26 cellular contexts compared by ENCODE assay signal in the genomic region with DNA sequence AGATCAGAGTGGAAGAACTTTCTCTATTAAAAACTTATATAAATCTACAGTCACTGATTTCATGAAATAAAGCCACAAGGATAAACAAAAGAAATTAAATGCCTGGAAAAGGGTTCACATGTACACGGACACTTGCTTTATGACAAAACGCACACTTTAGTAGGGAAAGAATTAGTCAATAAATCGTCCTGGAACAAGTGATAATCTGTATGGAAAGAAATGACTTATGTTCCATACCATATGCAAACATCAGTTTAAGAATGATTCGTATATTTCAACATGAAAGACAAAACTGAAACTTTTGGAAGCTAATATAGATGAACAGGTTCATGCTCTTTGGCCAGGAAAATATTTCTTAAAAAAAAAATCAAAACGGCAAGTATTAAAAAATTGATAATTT. TPM values are rescaled to one million over a fixed set of nuclear protein-coding genes. Genes with fewer than 3 reads are reported as not detected.
DNase-seq lines count a peak whose midpoint lies in the region; ATAC-seq, FAIRE-seq and TF ChIP-seq lines count a peak whose summit lies in the region.
"Had no signal": no experiment of that assay in that cellular context is flagged by ENCODE, and none has a peak within 500 bp of the region (broad histone marks: within the 10 kb centered on the region; RNA-seq: fewer than 3 reads in every experiment).

No MANE protein-coding gene starts in this region.

- FAIRE-seq in astrocyte (lab: Jason Lieb, UNC), result peak; percentile 47
- FAIRE-seq: TTC549 had no signal

- no peaks in the 10 kb centered on the region for H3K27me3 ChIP-seq in GM23338 (ENCODE audit: insufficient read depth)
- H3K27me3 ChIP-seq in astrocyte (ENCODE audit: insufficient read depth, low read length), result no peaks in the 10 kb centered on the region
- no peaks in the 10 kb centered on the region for H3K27me3 ChIP-seq in suprapubic skin
- H3K27me3 ChIP-seq in esophagus muscularis mucosa, result no peaks in the 10 kb centered on the region
- H3K27me3 ChIP-seq: SJCRH30, upper lobe of right lung had no signal

- H3K27ac Mint-ChIP-seq in activated CD4-positive, alpha-beta T cell treated with anti-CD3 and anti-CD28 coated beads, Interleukin-2, amount 10 ng/mL, durations not matched to agents 24 days and 14 days, result peak overlapping the region; percentile 59
- H3K27ac Mint-ChIP-seq in GM23338 (peak overlapping the region; percentile 91), astrocyte (ENCODE audit: unreplicated experiment) (peak overlapping the region; percentile 27), memory B cell (peak overlapping the region; percentile 77)

- H3K27me3 Mint-ChIP-seq in activated CD4-positive, alpha-beta T cell treated with anti-CD3 and anti-CD28 coated beads, Interleukin-2, amount 10 ng/mL, durations not matched to agents 24 days and 14 days, result no peaks in the 10 kb centered on the region
- H3K27me3 Mint-ChIP-seq in GM23338 (ENCODE audit: insufficient read depth, low read depth, poor library complexity), result peaks cover 2% of the 10 kb centered on the region
- no peaks in the 10 kb centered on the region for H3K27me3 Mint-ChIP-seq in astrocyte (ENCODE audit: low read depth, unreplicated experiment)
- no peaks in the 10 kb centered on the region for H3K27me3 Mint-ChIP-seq in memory B cell
- H3K27me3 Mint-ChIP-seq: naive B cell had no signal

- H3F3A ChIP-seq in GM23338 (replicated peaks; ENCODE audit: low read depth), result no peaks in the 10 kb centered on the region

- WGBS in suprapubic skin, result 72% methylated on average over 5 of the region's 5 CpGs
- WGBS in esophagus muscularis mucosa, result 77% methylated on average over 5 of the region's 5 CpGs

- H2AFZ ChIP-seq in GM23338, result no peak overlapping the region
- no peak overlapping the region for H2AFZ ChIP-seq in astrocyte (ENCODE audit: low read depth, low read length)
- H2AFZ ChIP-seq: GM23248 had no signal

- no peak overlapping the region for H3K4me3 Mint-ChIP-seq in activated CD4-positive, alpha-beta T cell treated with anti-CD3 and anti-CD28 coated beads, Interleukin-2, amount 10 ng/mL, durations not matched to agents 24 days and 14 days
- H3K4me3 Mint-ChIP-seq in GM23338, result no peak overlapping the region
- no peak overlapping the region for H3K4me3 Mint-ChIP-seq in astrocyte (ENCODE audit: unreplicated experiment)
- H3K4me3 Mint-ChIP-seq in memory B cell, result peak overlapping the region; percentile 54

- H3K79me2 ChIP-seq in GM23338 (replicated peaks; ENCODE audit: insufficient read depth), result peaks cover 96% of the 10 kb centered on the region
- H3K79me2 ChIP-seq in astrocyte (ENCODE audit: insufficient read depth, low read length), result peaks cover 98% of the 10 kb centered on the region

- peaks cover 19% of the 10 kb centered on the region for H3K4me1 Mint-ChIP-seq in activated CD4-positive, alpha-beta T cell treated with anti-CD3 and anti-CD28 coated beads, Interleukin-2, amount 10 ng/mL, durations not matched to agents 24 days and 14 days
- peaks cover 56% of the 10 kb centered on the region for H3K4me1 Mint-ChIP-seq in GM23338
- H3K4me1 Mint-ChIP-seq in astrocyte (ENCODE audit: low read depth, unreplicated experiment), result peaks cover 42% of the 10 kb centered on the region
- peaks cover 58% of the 10 kb centered on the region for H3K4me1 Mint-ChIP-seq in memory B cell

- H3K9ac ChIP-seq in astrocyte (ENCODE audit: low read length), result no peak overlapping the region
- H3K9ac ChIP-seq: GM23248 had no signal

- H3K27ac ChIP-seq in GM23338 (ENCODE audit: low read depth) (0 out of 2 replicates have a peak overlapping the region, but pooled peaks have one; percentile 7), astrocyte (ENCODE audit: low read depth, low read length) (no peak overlapping the region), suprapubic skin (no peak overlapping the region), esophagus muscularis mucosa (replicated peaks in 1 of 4) (no peak overlapping the region)
- H3K27ac ChIP-seq: GM23248, SJCRH30, upper lobe of right lung had no signal

- no peaks in the 10 kb centered on the region for H3K9me2 ChIP-seq in GM23338 (ENCODE audit: insufficient read depth)

- no peaks in the 10 kb centered on the region for H3K9me3 ChIP-seq in astrocyte (ENCODE audit: insufficient read depth, low read depth, low read length)
- H3K9me3 ChIP-seq in suprapubic skin, result no peaks in the 10 kb centered on the region
- H3K9me3 ChIP-seq in esophagus muscularis mucosa, result no peaks in the 10 kb centered on the region
- H3K9me3 ChIP-seq: SJCRH30, upper lobe of right lung had no signal

- H3K4me2 ChIP-seq in GM23338 (no peak overlapping the region), astrocyte (ENCODE audit: low read length) (no peak overlapping the region)

- TF ChIP-seq POLR2A in suprapubic skin (IDR thresholded peaks at IDR 0.05), result no peak
- TF ChIP-seq POLR2A in esophagus muscularis mucosa (IDR thresholded peaks at IDR 0.05; ENCODE audit: low read depth), result no peak

- TF ChIP-seq CTCF in GM23338 (conservative IDR thresholded peaks at IDR 0.05; ENCODE audit: low read depth in 2 of 2), result no peak
- TF ChIP-seq CTCF in astrocyte (IDR thresholded peaks at IDR 0.05; ENCODE audit: insufficient read depth, low read depth, low read length), result no peak
- TF ChIP-seq CTCF in suprapubic skin (IDR thresholded peaks at IDR 0.05), result no peak
- no peak for TF ChIP-seq CTCF in esophagus muscularis mucosa (IDR thresholded peaks at IDR 0.05)

- intact Hi-C loops in activated CD4-positive, alpha-beta T cell treated with anti-CD3 and anti-CD28 coated beads, Interleukin-2, amount 10 ng/mL, durations not matched to agents 24 days and 14 days (cut with micrococcal nuclease), result loop anchor here (5.0 kb wide), 1 partner anchor 39 kb away; the partner anchor contains the start of gene MEF2A
- intact Hi-C loops in esophagus muscularis mucosa (cut with DNase I), result no loop called here

- ATAC-seq in GM23338, result no peak
- no peak for ATAC-seq in memory B cell (ENCODE audit: low read depth)
- ATAC-seq: PC-3 had no signal

- H3K9me3 Mint-ChIP-seq in activated CD4-positive, alpha-beta T cell treated with anti-CD3 and anti-CD28 coated beads, Interleukin-2, amount 10 ng/mL, durations not matched to agents 24 days and 14 days, result no peaks in the 10 kb centered on the region
- H3K9me3 Mint-ChIP-seq in GM23338 (no peaks in the 10 kb centered on the region; the same call in 2 of the 3 replicates), astrocyte (ENCODE audit: unreplicated experiment) (no peaks in the 10 kb centered on the region), memory B cell (no peaks in the 10 kb centered on the region)
- H3K9me3 Mint-ChIP-seq: naive B cell had no signal

- DNase-seq in activated CD4-positive, alpha-beta T cell treated with anti-CD3 and anti-CD28 coated beads, Interleukin-2, amount 10 ng/mL, durations not matched to agents 24 days and 14 days, result no peak
- no peak for DNase-seq in activated CD4-positive, alpha-beta T cell treated with anti-CD3 and anti-CD28 coated beads, Interleukin-2, amount 50 U/mL, for 4 hours
- no peak for DNase-seq in GM23338 (ENCODE audit: low spot score)
- DNase-seq in astrocyte (ENCODE audit: low read depth), result no peak
- no peak for DNase-seq in memory B cell (ENCODE audit: low spot score in 2 of 2)
- DNase-seq in AML-193 (lab: John Stamatoyannopoulos, UW), result no peak
- DNase-seq in suprapubic skin (ENCODE audit: low spot score in 2 of 2), result no peak
- DNase-seq in esophagus muscularis mucosa (ENCODE audit: extremely low spot score), result no peak
- DNase-seq: 8988T; activated CD4-positive, alpha-beta T cell treated with anti-CD3 and anti-CD28 coated beads for 48 hours; activated naive CD4-positive, alpha-beta T cell treated with Interleukin-2 at 50 U/mL for 16 hours; DMS79; effector CD4-positive, alpha-beta T cell; GM23248; Kasumi-1; mesenchymal stem cell; naive B cell; NCI-H1092; NCI-H1930; NCI-H345; SJCRH30; stimulated activated CD4-positive, alpha-beta T cell treated with anti-CD3 and anti-CD28 coated beads, Interleukin-4, amount 100 ng/mL, for 4 hours; T-helper 1 cell; upper lobe of right lung had no signal

- H3K4me1 ChIP-seq in GM23338 (ENCODE audit: insufficient read depth) (peaks cover 17% of the 10 kb centered on the region), astrocyte (ENCODE audit: insufficient read depth, low read length) (no peaks in the 10 kb centered on the region), suprapubic skin (peaks cover 19% of the 10 kb centered on the region), esophagus muscularis mucosa (peaks cover 28 to 48% (median 46%) of the 10 kb centered on the region in 4 donors)
- H3K4me1 ChIP-seq: SJCRH30, upper lobe of right lung had no signal

- peaks cover 6% of the 10 kb centered on the region; the same call in 1 of the 2 replicates for H4K20me1 ChIP-seq in GM23338 (replicated peaks; ENCODE audit: insufficient read depth)
- peaks cover 69% of the 10 kb centered on the region for H4K20me1 ChIP-seq in astrocyte (ENCODE audit: insufficient read depth, low read length)

- no peaks in the 10 kb centered on the region for H3K36me3 ChIP-seq in GM23338 (ENCODE audit: insufficient read depth)
- H3K36me3 ChIP-seq in astrocyte (ENCODE audit: insufficient read depth, low read length), result no peaks in the 10 kb centered on the region
- peaks cover 5% of the 10 kb centered on the region for H3K36me3 ChIP-seq in suprapubic skin
- H3K36me3 ChIP-seq in esophagus muscularis mucosa, result no peaks in the 10 kb centered on the region
- H3K36me3 ChIP-seq: upper lobe of right lung had no signal

- peaks cover 33% of the 10 kb centered on the region for H3K36me3 Mint-ChIP-seq in activated CD4-positive, alpha-beta T cell treated with anti-CD3 and anti-CD28 coated beads, Interleukin-2, amount 10 ng/mL, durations not matched to agents 24 days and 14 days (ENCODE audit: low read depth)
- peaks cover 9% of the 10 kb centered on the region; the same call in 2 of the 3 replicates for H3K36me3 Mint-ChIP-seq in GM23338 (ENCODE audit: low read depth)
- H3K36me3 Mint-ChIP-seq in astrocyte (ENCODE audit: low read depth, unreplicated experiment), result peaks cover 9% of the 10 kb centered on the region
- peaks cover 26% of the 10 kb centered on the region for H3K36me3 Mint-ChIP-seq in memory B cell

- H3K4me3 ChIP-seq in GM23338 (no peak overlapping the region), astrocyte (ENCODE audit: insufficient read depth, low read depth, low read length) (no peak overlapping the region), suprapubic skin (no peak overlapping the region), esophagus muscularis mucosa (no peak overlapping the region)
- H3K4me3 ChIP-seq: GM23248, SJCRH30, upper lobe of right lung had no signal

- TF ChIP-seq EP300 in suprapubic skin (IDR thresholded peaks at IDR 0.05) (no peak), esophagus muscularis mucosa (IDR thresholded peaks at IDR 0.05) (no peak)

TF ChIP-seq in GM23338, 12 proteins besides CTCF, POLR2A, EP300 and RAD21 (continues in another document):
- TF ChIP-seq ZNF114 (CRISPR knock-in tag; IDR thresholded peaks at IDR 0.05), result no peak
- TF ChIP-seq STAT1 (IDR thresholded peaks at IDR 0.05; ENCODE audit: unreplicated experiment), result no peak

RNA-seq across cellular contexts. Expression of gene MEF2A, which starts 40.2 kb away (rescaled TPM):
- total RNA-seq in activated CD4-positive, alpha-beta T cell treated with anti-CD3 and anti-CD28 coated beads, Interleukin-2, amount 10 ng/mL, durations not matched to agents 24 days and 14 days, result 24.7 and 25.3 TPM in 2 replicates
- 42.3 and 46.1 TPM in 2 replicates for total RNA-seq in GM23338 (2014; rRNA removed; shearing (Covaris generic))
- 17.7 and 20.3 TPM in 2 replicates for polyA plus RNA-seq in GM23338 (2016; fragmentation: Nextera tagmentation; extraction: Ambion mirVana)
- total RNA-seq in astrocyte (46.3 and 48.8 TPM in 2 replicates), suprapubic skin (100 to 1,000 TPM in 1 of 4 donors, 10 to 100 TPM in 3; 70.1 to 222 (median 78.8) TPM), esophagus muscularis mucosa (10 to 100 TPM; 63.1 to 76.7 (median 73.3) TPM)

Comparison
In these comparisons a context has a peak if more than half of its experiments do, and no peak if none do; other contexts are left out.
1. H3K27ac Mint-ChIP-seq: peak in every context shown above with its lines; median percentile 91 in GM23338; 77 in memory B cell; 59 in activated CD4-positive, alpha-beta T cell treated with anti-CD3 and anti-CD28 coated beads, Interleukin-2, amount 10 ng/mL, durations not matched to agents 24 days and 14 days; 27 in astrocyte.